ENCODE assay signal across 24 cellular contexts in genomic region chr9:131800885-131801284, GRCh38.
"Had no signal": no experiment of that assay in that cellular context is flagged by ENCODE, and none has a peak within 500 bp of the region (broad histone marks: within the 10 kb centered on the region; RNA-seq: fewer than 3 reads in every experiment).

No MANE protein-coding gene starts in this region.

- ATAC-seq: activated T-cell treated with anti-CD3 and anti-CD28 coated beads, Interleukin-2, amount 50 U/mL, for 4 hours; PC-3; T-cell had no signal

- H3K27ac ChIP-seq: coronary artery had no signal

- DNase-seq: activated CD4-positive, alpha-beta memory T cell treated with anti-CD3 and anti-CD28 coated beads for 36 hours; activated CD4-positive, alpha-beta T cell treated with anti-CD3 and anti-CD28 coated beads, Interleukin-2, amount 10 ng/mL, durations not matched to agents 7 days and 5 days; activated CD4-positive, CD25-positive, alpha-beta regulatory T cell; activated CD8-positive, alpha-beta memory T cell treated with anti-CD3 and anti-CD28 coated beads for 24 hours; activated effector memory CD4-positive, alpha-beta T cell treated with anti-CD3 and anti-CD28 coated beads, Interleukin-2, amount 50 U/mL, for 16 hours; activated naive CD4-positive, alpha-beta T cell treated with anti-CD3 and anti-CD28 coated beads for 36 hours; activated naive CD8-positive, alpha-beta T cell treated with anti-CD3 and anti-CD28 coated beads for 36 hours; activated T-cell treated with anti-CD3 and anti-CD28 coated beads, Interleukin-2, amount 50 U/mL, for 4 hours; cerebellar nuclear complex; Kasumi-1; KBM-7; NCI-H1105 treated with DMSO at 0.1 percent for 48 hours; NCI-H1930; NCI-H2107; NCI-H510A treated with DMSO at 0.1 percent for 48 hours; NCI-H774; PC-3; SHP77 treated with DMSO at 0.1 percent for 48 hours; T-cell; T-helper 2 cell; T1000 had no signal

- H3K4me3 ChIP-seq: coronary artery had no signal

- FAIRE-seq: RCC 7860, TTC549 had no signal
